15 cellular contexts compared by ENCODE assay signal in the genomic region with DNA sequence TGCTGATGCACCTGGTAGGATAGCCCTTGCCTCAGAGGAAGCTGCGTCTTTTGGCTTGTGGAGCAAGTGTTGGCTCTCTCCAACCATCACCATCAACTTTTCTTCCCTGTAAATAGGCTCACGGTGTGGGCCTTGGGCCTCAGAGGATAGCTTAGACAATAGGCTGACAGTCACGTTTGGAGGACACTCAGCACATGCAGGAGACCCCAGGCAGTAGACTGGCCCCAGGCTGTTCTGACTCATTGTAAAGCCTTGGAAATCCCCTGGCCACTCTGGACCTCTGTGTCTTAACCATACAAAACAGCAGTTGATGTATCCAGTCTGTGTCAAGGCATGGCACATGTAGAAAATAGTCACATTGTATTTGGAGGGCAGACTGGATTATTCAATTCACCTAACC. TPM values are rescaled to one million over a fixed set of nuclear protein-coding genes. Genes with fewer than 3 reads are reported as not detected.
DNase-seq lines count a peak whose midpoint lies in the region; ATAC-seq and TF ChIP-seq lines count a peak whose summit lies in the region.
"Had no signal": no experiment of that assay in that cellular context is flagged by ENCODE, and none has a peak within 500 bp of the region (broad histone marks: within the 10 kb centered on the region; RNA-seq: fewer than 3 reads in every experiment).

No MANE protein-coding gene starts in this region.

- peaks cover 63% of the 10 kb centered on the region for H3K36me3 ChIP-seq in osteoblast (ENCODE audit: insufficient read depth, low read length)

- no peaks in the 10 kb centered on the region for H3K79me2 ChIP-seq in osteoblast (ENCODE audit: insufficient read depth, low read length)

- H3K4me2 ChIP-seq in osteoblast (ENCODE audit: insufficient read depth, low read length), result no peak overlapping the region

- no peaks in the 10 kb centered on the region for H3K9me3 ChIP-seq in osteoblast (ENCODE audit: low read depth, low read length)
- H3K9me3 ChIP-seq: pancreas had no signal

- H3K4me3 Mint-ChIP-seq in activated T-helper 1 cell treated with anti-CD3 and anti-CD28 coated beads, Interleukin-12 subunit alpha, Interleukin-12 subunit beta, Interleukin-2, Interleukin-4 antibody, amounts not matched to agents 30 ng/mL and 10 ng/mL and 1 ng/mL, durations not matched to agents 14 hours and 24 hours and 36 hours, result no peak overlapping the region

- intact Hi-C loops in activated T-helper 1 cell treated with anti-CD3 and anti-CD28 coated beads, Interleukin-12 subunit alpha, Interleukin-12 subunit beta, Interleukin-2, Interleukin-4 antibody, amounts not matched to agents 30 ng/mL and 10 ng/mL and 1 ng/mL, durations not matched to agents 14 hours and 24 hours and 36 hours (cut with micrococcal nuclease), result no loop called here

- no peaks in the 10 kb centered on the region for H4K20me1 ChIP-seq in osteoblast (ENCODE audit: insufficient read depth, low read length)

- no peak overlapping the region for H3K4me3 ChIP-seq in osteoblast (ENCODE audit: insufficient read depth, low read length)
- H3K4me3 ChIP-seq: pancreas had no signal

- ATAC-seq in GM18511 (IDR thresholded peaks at IDR 0.05; ENCODE audit: unreplicated experiment), result peak; percentile 35
- peak; percentile 48 for ATAC-seq in HG02642 (IDR thresholded peaks at IDR 0.05; ENCODE audit: poor library complexity, unreplicated experiment)
- no peak for ATAC-seq in HG03175 (IDR thresholded peaks at IDR 0.05; ENCODE audit: unreplicated experiment)
- no peak for ATAC-seq in GM21381 (IDR thresholded peaks at IDR 0.05; ENCODE audit: unreplicated experiment)
- ATAC-seq in GM18505 (IDR thresholded peaks at IDR 0.05; ENCODE audit: unreplicated experiment), result no peak

- no peak for TF ChIP-seq CTCF in osteoblast (IDR thresholded peaks at IDR 0.05; ENCODE audit: extremely low read depth, low read depth, low read length)

- H3K27ac ChIP-seq in osteoblast (ENCODE audit: low read depth, low read length), result no peak overlapping the region
- H3K27ac ChIP-seq: pancreas had no signal

- no peaks in the 10 kb centered on the region for H3K27me3 ChIP-seq in osteoblast (ENCODE audit: insufficient read depth, low read length)
- H3K27me3 ChIP-seq: pancreas had no signal

- no peaks in the 10 kb centered on the region for H3K9me3 Mint-ChIP-seq in activated T-helper 1 cell treated with anti-CD3 and anti-CD28 coated beads, Interleukin-12 subunit alpha, Interleukin-12 subunit beta, Interleukin-2, Interleukin-4 antibody, amounts not matched to agents 30 ng/mL and 10 ng/mL and 1 ng/mL, durations not matched to agents 14 hours and 24 hours and 36 hours

- peak overlapping the region; percentile 40 for H3K27ac Mint-ChIP-seq in activated T-helper 1 cell treated with anti-CD3 and anti-CD28 coated beads, Interleukin-12 subunit alpha, Interleukin-12 subunit beta, Interleukin-2, Interleukin-4 antibody, amounts not matched to agents 30 ng/mL and 10 ng/mL and 1 ng/mL, durations not matched to agents 14 hours and 24 hours and 36 hours

- H3K27me3 Mint-ChIP-seq in activated T-helper 1 cell treated with anti-CD3 and anti-CD28 coated beads, Interleukin-12 subunit alpha, Interleukin-12 subunit beta, Interleukin-2, Interleukin-4 antibody, amounts not matched to agents 30 ng/mL and 10 ng/mL and 1 ng/mL, durations not matched to agents 14 hours and 24 hours and 36 hours (ENCODE audit: insufficient read depth), result no peaks in the 10 kb centered on the region

- H2AFZ ChIP-seq in osteoblast (ENCODE audit: low read length), result no peak overlapping the region

- H3K4me1 Mint-ChIP-seq in activated T-helper 1 cell treated with anti-CD3 and anti-CD28 coated beads, Interleukin-12 subunit alpha, Interleukin-12 subunit beta, Interleukin-2, Interleukin-4 antibody, amounts not matched to agents 30 ng/mL and 10 ng/mL and 1 ng/mL, durations not matched to agents 14 hours and 24 hours and 36 hours (ENCODE audit: low read depth), result no peaks in the 10 kb centered on the region

- peaks cover 28% of the 10 kb centered on the region for H3K36me3 Mint-ChIP-seq in activated T-helper 1 cell treated with anti-CD3 and anti-CD28 coated beads, Interleukin-12 subunit alpha, Interleukin-12 subunit beta, Interleukin-2, Interleukin-4 antibody, amounts not matched to agents 30 ng/mL and 10 ng/mL and 1 ng/mL, durations not matched to agents 14 hours and 24 hours and 36 hours (ENCODE audit: low read depth)

- H3K4me1 ChIP-seq in osteoblast (ENCODE audit: insufficient read depth, low read length), result no peaks in the 10 kb centered on the region
- H3K4me1 ChIP-seq: pancreas had no signal

- DNase-seq in activated T-helper 1 cell treated with anti-CD3 and anti-CD28 coated beads, Interleukin-12 subunit alpha, Interleukin-12 subunit beta, Interleukin-2, Interleukin-4 antibody, amounts not matched to agents 30 ng/mL and 10 ng/mL and 1 ng/mL, durations not matched to agents 14 hours and 24 hours and 36 hours (ENCODE audit: low spot score), result no peak
- DNase-seq in osteoblast (ENCODE audit: insufficient read length, low spot score, missing footprints), result peak; percentile 34
- DNase-seq: activated T-cell treated with anti-CD3 and anti-CD28 coated beads for 4 hours; central memory CD4-positive, alpha-beta T cell; HCEC 1CT; NCI-H146; pancreas; stimulated activated CD4-positive, alpha-beta T cell treated with anti-CD3 and anti-CD28 coated beads, Interleukin-2, amount 100 ng/mL, for 48 hours; substantia nigra; T-helper 9 cell had no signal

- TF ChIP-seq POLR2A in GM18505 (IDR thresholded peaks at IDR 0.05; ENCODE audit: borderline replicate concordance, extremely low read depth, insufficient read depth, insufficient read length), result no peak

RNA-seq across cellular contexts. Expression of a gene that starts 18.6 kb away (rescaled TPM):
- total RNA-seq in activated T-helper 1 cell treated with anti-CD3 and anti-CD28 coated beads, Interleukin-12 subunit alpha, Interleukin-12 subunit beta, Interleukin-2, Interleukin-4 antibody, amounts not matched to agents 30 ng/mL and 10 ng/mL and 1 ng/mL, durations not matched to agents 14 hours and 24 hours and 36 hours, result 440 and 444 TPM in 2 replicates
- 21.4 and 83.4 TPM in 2 replicates for total RNA-seq in osteoblast

RNA-seq across cellular contexts. Expression of a gene that starts 36.6 kb away (rescaled TPM):
- total RNA-seq in activated T-helper 1 cell treated with anti-CD3 and anti-CD28 coated beads, Interleukin-12 subunit alpha, Interleukin-12 subunit beta, Interleukin-2, Interleukin-4 antibody, amounts not matched to agents 30 ng/mL and 10 ng/mL and 1 ng/mL, durations not matched to agents 14 hours and 24 hours and 36 hours, result 130 and 131 TPM in 2 replicates
- 12.3 and 12.4 TPM in 2 replicates for total RNA-seq in osteoblast

RNA-seq across cellular contexts. Expression of a gene that starts 55.4 kb away (rescaled TPM):
- total RNA-seq in activated T-helper 1 cell treated with anti-CD3 and anti-CD28 coated beads, Interleukin-12 subunit alpha, Interleukin-12 subunit beta, Interleukin-2, Interleukin-4 antibody, amounts not matched to agents 30 ng/mL and 10 ng/mL and 1 ng/mL, durations not matched to agents 14 hours and 24 hours and 36 hours, result 2,328 and 2,429 TPM in 2 replicates
- total RNA-seq in osteoblast, result 1,720 and 2,211 TPM in 2 replicates

Comparison
In these comparisons a context has a peak if more than half of its experiments do, and no peak if none do; other contexts are left out.
1. ATAC-seq: peak in GM18511 (single experiment) and HG02642 (single experiment); none in HG03175 (single experiment), GM21381 (single experiment) and GM18505 (single experiment).